ENCODE assay signal across 8 cellular contexts in the genomic region with DNA sequence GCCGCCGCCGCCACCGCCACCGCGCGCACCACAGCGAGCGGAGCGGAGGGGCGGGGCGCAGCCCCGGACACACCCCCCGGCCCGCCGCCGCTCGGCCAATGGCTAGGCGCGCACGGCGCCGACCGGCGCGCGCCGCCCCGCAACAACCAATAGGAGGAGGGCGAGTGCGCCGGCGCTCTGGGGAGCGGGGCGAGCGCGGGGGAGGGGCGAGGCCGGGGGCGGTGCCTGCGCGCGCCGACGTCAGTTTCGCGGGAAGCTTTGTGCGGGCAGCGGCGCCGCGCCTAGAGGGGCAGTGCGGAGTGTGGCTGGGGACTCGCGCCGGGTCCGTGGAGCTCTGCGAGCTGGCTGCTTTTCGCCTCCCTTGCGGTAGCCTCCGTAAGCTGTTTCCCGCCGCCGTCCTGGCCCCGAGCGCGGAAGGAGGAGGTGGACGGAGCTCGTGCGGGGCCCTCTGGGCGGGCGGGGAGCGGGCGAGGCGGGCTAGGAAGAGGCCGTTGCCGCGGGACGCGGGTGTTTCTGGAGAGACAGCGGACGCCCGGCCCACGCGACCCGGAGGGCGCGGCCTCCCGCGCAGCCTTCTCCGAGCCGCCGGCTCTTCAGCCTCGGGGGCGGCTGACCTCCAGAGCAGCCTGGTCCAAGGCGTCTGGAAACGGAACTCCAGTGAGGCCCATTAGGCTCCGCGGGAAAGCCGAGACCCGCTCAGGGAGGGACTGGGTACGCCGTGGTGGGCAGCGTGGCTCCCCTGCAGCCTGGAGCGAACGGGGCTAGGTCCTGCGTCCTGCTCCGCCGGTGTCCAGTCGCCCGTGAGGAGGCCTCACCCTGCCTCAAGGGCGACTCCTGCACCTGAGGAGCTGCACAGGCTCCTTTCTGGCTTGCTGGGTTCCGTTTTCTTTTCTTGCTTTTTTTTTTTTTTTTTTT. TPM values are rescaled to one million over a fixed set of nuclear protein-coding genes. Genes with fewer than 3 reads are reported as not detected.
DNase-seq lines count a peak whose midpoint lies in the region; ATAC-seq and FAIRE-seq lines count a peak whose summit lies in the region.

Gene ZMYND19, minus strand, starts transcription at position 44 of the 915 bp plus-strand sequence. CDS start 249 bp downstream, outside the sequence.

- H3K27me3 ChIP-seq in NT2/D1 (ENCODE audit: insufficient read depth, insufficient read length) = no peaks in the 10 kb centered on the region

- peaks cover 42% of the 10 kb centered on the region for H3K36me3 ChIP-seq in NT2/D1 (ENCODE audit: insufficient read depth, insufficient read length, low read length)

- peak within 1 kb of the TSS; percentile 96 for H3K4me3 ChIP-seq in NT2/D1 (ENCODE audit: insufficient read length, low read depth)

- H3K9ac ChIP-seq in NT2/D1 (ENCODE audit: insufficient read length, low read depth) = peak within 1 kb of the TSS; percentile 99

- H3K9me3 ChIP-seq in NT2/D1 (ENCODE audit: insufficient read depth, low read length) = no peaks in the 10 kb centered on the region

- peak; percentile 96 for FAIRE-seq in HTR-8/SVneo (lab: Jason Lieb, UNC)

- peak; percentile 81 for ATAC-seq in GM21367 (IDR thresholded peaks at IDR 0.05; ENCODE audit: unreplicated experiment)

- peaks cover 22% of the 10 kb centered on the region for H3K4me1 ChIP-seq in NT2/D1 (ENCODE audit: insufficient read depth, insufficient read length)

- DNase-seq in COLO668 (lab: John Stamatoyannopoulos, UW; ENCODE audit: unreplicated experiment) (peak; percentile 95), HTR-8/SVneo (ENCODE audit: insufficient read length, low spot score) (peak; percentile 94), NT2/D1 (ENCODE audit: low read depth, low spot score) (peak; percentile 77), midbrain (lab: John Stamatoyannopoulos, UW) (peak; percentile 88)
- peak; percentile 83 to 93 (median 87) for DNase-seq in activated CD8-positive, alpha-beta memory T cell treated with anti-CD3 and anti-CD28 coated beads for 48 hours (ENCODE audit: low read depth in 2 of 3, low spot score in 2 of 3)
- DNase-seq in stimulated activated CD8-positive, alpha-beta memory T cell treated with anti-CD3 and anti-CD28 coated beads, Interleukin-15, amount 100 ng/mL, for 48 hours (ENCODE audit: low read depth in 2 of 2) = peak; percentile 82 to 84

- in situ Hi-C loops in endometrial microvascular endothelial cells (cut with HindIII; ENCODE audit: inconsistent ontology term, low pct_unique_long_range_greater_than_20kb, low sequenced_read_pairs) = no loop called here

RNA-seq across cellular contexts. Expression of gene ZMYND19, which starts in this region (rescaled TPM):
- 27.8 TPM for total RNA-seq in endometrial microvascular endothelial cells (ENCODE audit: inconsistent ontology term)

Comparison
In these comparisons a context has a peak if more than half of its experiments do, and no peak if none do; other contexts are left out.
1. Peak in every context shown above with its lines: DNase-seq, ATAC-seq and H3K4me3 ChIP-seq.